Comparison of ENCODE assay signal across 2 cellular contexts in the genomic region with DNA sequence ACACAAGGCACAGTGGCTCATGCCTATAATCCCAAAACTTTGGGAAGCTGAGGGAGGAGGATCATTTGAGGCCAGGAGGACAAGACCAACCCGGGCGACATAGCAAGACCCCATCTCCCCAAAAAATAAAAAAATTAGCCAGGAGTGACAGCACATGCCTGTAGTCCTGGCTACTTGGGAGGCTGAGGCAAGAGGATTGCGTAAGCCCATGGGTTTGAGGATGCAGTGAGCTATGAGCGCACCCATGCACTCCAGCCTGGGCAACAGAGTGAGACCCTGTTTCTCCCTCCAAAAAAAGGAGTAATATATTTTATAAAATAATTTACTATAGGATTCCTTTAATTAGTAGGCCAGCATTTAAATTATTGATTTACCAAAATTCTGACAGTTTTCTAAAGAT.
TF ChIP-seq lines count a peak whose summit lies in the region.

No MANE protein-coding gene starts in this region.

TF ChIP-seq in HepG2, 621 proteins besides CTCF, POLR2A, EP300 and RAD21:
- peak; percentile 62; the same call in 1 of the 2 replicates for TF ChIP-seq CEBPB (IDR thresholded peaks at IDR 0.05; ENCODE audit: borderline replicate concordance, low read depth, low read length)
- TF ChIP-seq, protein P1, sequence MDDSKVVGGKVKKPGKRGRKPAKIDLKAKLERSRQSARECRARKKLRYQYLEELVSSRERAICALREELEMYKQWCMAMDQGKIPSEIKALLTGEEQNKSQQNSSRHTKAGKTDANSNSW (CRISPR knock-in tag; IDR thresholded peaks at IDR 0.05; ENCODE audit: borderline replicate concordance), result no peak
- TF ChIP-seq TGIF2 (CRISPR knock-in tag; IDR thresholded peaks at IDR 0.05), result no peak

TF ChIP-seq in H1, 55 proteins besides CTCF, POLR2A, EP300 and RAD21:
- no peak for TF ChIP-seq PHF8 (conservative IDR thresholded peaks at IDR 0.05; ENCODE audit: low read depth, low read length)
- TF ChIP-seq CEBPB (IDR thresholded peaks at IDR 0.05; ENCODE audit: low read depth, low read length), result peak; percentile 53; the same call in 1 of the 2 replicates
